27 cellular contexts compared by ENCODE assay signal in the genomic region with DNA sequence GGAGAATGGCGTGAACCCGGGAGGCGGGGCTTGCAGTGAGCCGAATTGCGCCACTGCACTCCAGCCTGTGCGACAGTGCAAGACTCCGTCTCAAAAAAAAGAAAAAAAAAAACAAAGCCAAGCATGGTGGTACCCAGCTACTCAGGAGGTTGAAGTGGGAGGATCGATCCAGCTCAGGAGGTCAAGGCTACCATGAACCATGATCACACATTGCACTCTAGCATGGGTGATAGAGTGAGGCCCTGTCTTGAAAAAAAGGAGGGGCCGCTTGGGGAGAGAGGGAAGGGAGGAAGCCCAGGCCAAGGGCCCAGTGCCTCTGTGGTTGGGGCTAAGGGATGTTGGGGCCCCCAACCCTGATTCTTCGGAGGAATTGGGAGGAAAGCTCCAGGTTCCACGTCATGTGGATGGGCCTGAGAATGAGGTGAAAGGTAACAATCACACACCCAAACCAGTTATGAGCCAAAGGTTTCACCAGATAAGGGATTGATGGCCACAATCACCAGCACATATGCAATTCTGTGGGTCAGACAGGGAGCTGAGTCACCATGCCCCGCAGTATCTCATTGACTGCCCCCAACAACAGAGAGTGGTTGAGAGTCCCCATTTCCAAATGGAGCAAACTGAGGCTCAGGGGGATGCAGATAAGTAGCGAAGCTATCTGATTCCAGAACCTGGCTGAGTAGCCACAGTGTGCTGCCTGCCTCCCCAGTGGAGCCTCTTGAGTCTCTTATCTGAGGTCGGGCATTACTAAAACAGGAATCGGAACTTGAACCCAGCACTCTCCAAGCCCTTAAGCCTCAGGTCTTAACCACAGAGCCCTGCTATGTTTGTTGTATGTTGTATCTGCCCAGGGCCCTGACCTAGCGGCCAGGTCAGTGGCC. TPM values are rescaled to one million over a fixed set of nuclear protein-coding genes. Genes with fewer than 3 reads are reported as not detected.
DNase-seq lines count a peak whose midpoint lies in the region; ATAC-seq, FAIRE-seq and TF ChIP-seq lines count a peak whose summit lies in the region.
"Had no signal": no experiment of that assay in that cellular context is flagged by ENCODE, and none has a peak within 500 bp of the region (broad histone marks: within the 10 kb centered on the region; RNA-seq: fewer than 3 reads in every experiment).

No MANE protein-coding gene starts in this region.

- no peak for FAIRE-seq in small intestine (lab: Jason Lieb, UNC)
- FAIRE-seq: G401.6, GM18507 had no signal

- H3K4me3 Mint-ChIP-seq in glutamatergic neuron (ENCODE audit: unreplicated experiment) = no peak overlapping the region
- no peak overlapping the region for H3K4me3 Mint-ChIP-seq in activated CD8-positive, alpha-beta T cell treated with anti-CD3 and anti-CD28 coated beads, Interleukin-2, amount 10 ng/mL, durations not matched to agents 7 days and 5 days
- H3K4me3 Mint-ChIP-seq: activated naive CD4-positive, alpha-beta T cell treated with anti-CD3 and anti-CD28 coated beads for 36 hours; activated T-cell treated with anti-CD3 and anti-CD28 coated beads, Interleukin-2, amount 50 U/mL, for 4 hours; CD4-positive, alpha-beta T cell; H9; naive thymus-derived CD8-positive, alpha-beta T cell; stimulated activated naive CD8-positive, alpha-beta T cell treated with anti-CD3 and anti-CD28 coated beads, Interleukin-15, amount 100 ng/mL, for 72 hours had no signal

- H4K20me1 ChIP-seq in hepatocyte (ENCODE audit: insufficient read depth, poor library complexity, severe bottlenecking) = no peaks in the 10 kb centered on the region

- H3K4me3 ChIP-seq in RWPE2 (ENCODE audit: severe bottlenecking) (no peak overlapping the region), hepatocyte (no peak overlapping the region), small intestine (ENCODE audit: low read depth in 1 of 2, low read length in 2 of 2) (no peak overlapping the region)
- H3K4me3 ChIP-seq: tibial nerve had no signal

- H3K27me3 Mint-ChIP-seq in glutamatergic neuron (ENCODE audit: unreplicated experiment) = no peaks in the 10 kb centered on the region
- no peaks in the 10 kb centered on the region for H3K27me3 Mint-ChIP-seq in activated CD8-positive, alpha-beta T cell treated with anti-CD3 and anti-CD28 coated beads, Interleukin-2, amount 10 ng/mL, durations not matched to agents 7 days and 5 days (ENCODE audit: low read depth)
- H3K27me3 Mint-ChIP-seq: CD4-positive, alpha-beta T cell; naive thymus-derived CD8-positive, alpha-beta T cell; stimulated activated naive CD8-positive, alpha-beta T cell treated with anti-CD3 and anti-CD28 coated beads, Interleukin-15, amount 100 ng/mL, for 72 hours had no signal

- H3K4me1 ChIP-seq in RWPE2 (ENCODE audit: insufficient read depth, poor library complexity, severe bottlenecking) (peaks cover 7% of the 10 kb centered on the region), hepatocyte (ENCODE audit: insufficient read depth) (peaks cover 14% of the 10 kb centered on the region), small intestine (ENCODE audit: control insufficient read depth in 2 of 2, insufficient read depth in 1 of 2, low read depth in 1 of 2, low read length in 1 of 2) (no peaks in the 10 kb centered on the region)
- H3K4me1 ChIP-seq: tibial nerve had no signal

- 84% methylated on average over 16 of the region's 16 CpGs for WGBS in hepatocyte (ENCODE audit: low lambda C conversion rate, missing lambda C conversion rate)
- 51 to 76% (median 56%) methylated on average over 16 of the region's 16 CpGs for WGBS in small intestine, 3 donors

- ATAC-seq in RWPE2 (ENCODE audit: low read depth) = no peak
- ATAC-seq in activated CD8-positive, alpha-beta T cell treated with anti-CD3 and anti-CD28 coated beads, Interleukin-2, amount 10 ng/mL, durations not matched to agents 7 days and 5 days = no peak

- CTCF ChIA-PET in activated CD8-positive, alpha-beta T cell treated with anti-CD3 and anti-CD28 coated beads, Interleukin-2, amount 10 ng/mL, durations not matched to agents 7 days and 5 days (lab: Charles Lee) = interaction anchor here (0.6 to 4.1 kb wide), 7 partner anchors 12 to 145 kb away, joined by 3 to 24 read pairs (median 8); partner anchors contain the start of gene CERCAM

- peak overlapping the region; percentile 13 for H3K4me2 ChIP-seq in hepatocyte

- H3K9me2 ChIP-seq in hepatocyte (replicated peaks; ENCODE audit: insufficient read depth) = no peaks in the 10 kb centered on the region

- H3K27me3 ChIP-seq in RWPE2 (ENCODE audit: insufficient read depth, poor library complexity, severe bottlenecking) (no peaks in the 10 kb centered on the region), hepatocyte (no peaks in the 10 kb centered on the region), small intestine (ENCODE audit: control insufficient read depth in 2 of 2, insufficient read depth in 2 of 2, low read length in 2 of 2) (no peaks in the 10 kb centered on the region)
- H3K27me3 ChIP-seq: tibial nerve had no signal

- H3K36me3 ChIP-seq in RWPE2 (ENCODE audit: low read depth) = no peaks in the 10 kb centered on the region
- no peaks in the 10 kb centered on the region for H3K36me3 ChIP-seq in hepatocyte (replicated peaks; ENCODE audit: insufficient read depth, low read depth)
- H3K36me3 ChIP-seq in small intestine (ENCODE audit: control insufficient read depth in 2 of 2, insufficient read depth in 2 of 2, low read length in 2 of 2) = peaks cover 0 to 2% of the 10 kb centered on the region in 2 donors

- no peaks in the 10 kb centered on the region for H3K9me3 ChIP-seq in RWPE2 (ENCODE audit: severe bottlenecking)
- H3K9me3 ChIP-seq in hepatocyte (ENCODE audit: low read depth) = no peaks in the 10 kb centered on the region
- H3K9me3 ChIP-seq in small intestine (ENCODE audit: control insufficient read depth, low read depth) = no peaks in the 10 kb centered on the region
- H3K9me3 ChIP-seq: tibial nerve had no signal

- POLR2A ChIA-PET in activated CD8-positive, alpha-beta T cell treated with anti-CD3 and anti-CD28 coated beads, Interleukin-2, amount 10 ng/mL, durations not matched to agents 7 days and 5 days (lab: Charles Lee) = no interaction called here

- H3K27ac ChIP-seq in RWPE2 (ENCODE audit: poor library complexity, severe bottlenecking) (peak overlapping the region; percentile 30), hepatocyte (peak overlapping the region; percentile 71), small intestine (ENCODE audit: low read depth in 1 of 2, low read length in 1 of 2) (peak overlapping the region; percentile 81 to 89)

- DNase-seq in LoVo (ENCODE audit: low spot score) (peak; percentile 25), RWPE2 (ENCODE audit: low spot score) (no peak), hepatocyte (ENCODE audit: low spot score) (peak; percentile 39), small intestine (peak; percentile 92), glutamatergic neuron (no peak), activated gamma-delta T cell treated with Interleukin-2 at 50 U/mL for 16 hours (no peak)
- DNase-seq in stimulated activated CD4-positive, alpha-beta T cell treated with anti-CD3 and anti-CD28 coated beads, Interleukin-2, amount 100 ng/mL, for 48 hours = no peak
- no peak for DNase-seq in activated CD8-positive, alpha-beta T cell treated with anti-CD3 and anti-CD28 coated beads, Interleukin-2, amount 10 ng/mL, durations not matched to agents 7 days and 5 days
- DNase-seq: activated CD4-positive, CD25-positive, alpha-beta regulatory T cell treated with anti-CD3 and anti-CD28 coated beads, Interleukin-2, amount 50 U/mL, for 72 hours; activated CD8-positive, alpha-beta memory T cell treated with anti-CD3 and anti-CD28 coated beads for 24 hours; activated naive CD4-positive, alpha-beta T cell treated with anti-CD3 and anti-CD28 coated beads for 36 hours; activated T-cell treated with anti-CD3 and anti-CD28 coated beads, Interleukin-2, amount 50 U/mL, for 4 hours; aorta; caudate nucleus; CD4-positive, alpha-beta T cell; H9; hippocampal formation; islet precursor cell; naive thymus-derived CD8-positive, alpha-beta T cell; NCI-H1092; NCI-H2029 treated with DMSO at 0.1 percent for 48 hours; NCI-H226; stimulated activated CD4-positive, alpha-beta T cell treated with anti-CD3 and anti-CD28 coated beads, Interleukin-4, amount 100 ng/mL, for 4 hours; stimulated activated naive CD8-positive, alpha-beta T cell treated with anti-CD3 and anti-CD28 coated beads, Interleukin-15, amount 100 ng/mL, for 72 hours had no signal

- no peaks in the 10 kb centered on the region for H3K79me2 ChIP-seq in hepatocyte

- no peaks in the 10 kb centered on the region for H3K9me3 Mint-ChIP-seq in glutamatergic neuron (ENCODE audit: unreplicated experiment)
- no peaks in the 10 kb centered on the region for H3K9me3 Mint-ChIP-seq in activated CD8-positive, alpha-beta T cell treated with anti-CD3 and anti-CD28 coated beads, Interleukin-2, amount 10 ng/mL, durations not matched to agents 7 days and 5 days (ENCODE audit: insufficient read depth)
- H3K9me3 Mint-ChIP-seq: activated naive CD4-positive, alpha-beta T cell treated with anti-CD3 and anti-CD28 coated beads for 36 hours; activated T-cell treated with anti-CD3 and anti-CD28 coated beads, Interleukin-2, amount 50 U/mL, for 4 hours; CD4-positive, alpha-beta T cell; H9; naive thymus-derived CD8-positive, alpha-beta T cell; stimulated activated naive CD8-positive, alpha-beta T cell treated with anti-CD3 and anti-CD28 coated beads, Interleukin-15, amount 100 ng/mL, for 72 hours had no signal

- no peak overlapping the region for H3K27ac Mint-ChIP-seq in glutamatergic neuron (ENCODE audit: unreplicated experiment)
- no peak overlapping the region for H3K27ac Mint-ChIP-seq in activated CD8-positive, alpha-beta T cell treated with anti-CD3 and anti-CD28 coated beads, Interleukin-2, amount 10 ng/mL, durations not matched to agents 7 days and 5 days
- H3K27ac Mint-ChIP-seq: activated naive CD4-positive, alpha-beta T cell treated with anti-CD3 and anti-CD28 coated beads for 36 hours; CD4-positive, alpha-beta T cell; H9 had no signal

- TF ChIP-seq CTCF in RWPE2 (IDR thresholded peaks at IDR 0.05; ENCODE audit: poor library complexity, severe bottlenecking) (no peak), hepatocyte (IDR thresholded peaks at IDR 0.05; ENCODE audit: poor library complexity) (no peak), glutamatergic neuron (IDR thresholded peaks at IDR 0.05; ENCODE audit: partially characterized antibody, unreplicated experiment) (no peak)

- no peaks in the 10 kb centered on the region for H3K36me3 Mint-ChIP-seq in glutamatergic neuron (ENCODE audit: unreplicated experiment)
- H3K36me3 Mint-ChIP-seq in activated CD8-positive, alpha-beta T cell treated with anti-CD3 and anti-CD28 coated beads, Interleukin-2, amount 10 ng/mL, durations not matched to agents 7 days and 5 days (ENCODE audit: low read depth) = no peaks in the 10 kb centered on the region

- H3K4me1 Mint-ChIP-seq in glutamatergic neuron (ENCODE audit: low read depth, unreplicated experiment) = no peaks in the 10 kb centered on the region
- H3K4me1 Mint-ChIP-seq in activated CD8-positive, alpha-beta T cell treated with anti-CD3 and anti-CD28 coated beads, Interleukin-2, amount 10 ng/mL, durations not matched to agents 7 days and 5 days (ENCODE audit: low read depth) = peaks cover 4% of the 10 kb centered on the region

- no peak overlapping the region for H2AFZ ChIP-seq in hepatocyte

RNA-seq across cellular contexts. Expression of gene SWI5, which starts 20.5 kb away (rescaled TPM):
- total RNA-seq in hepatocyte = 29.0 and 33.0 TPM in 2 replicates
- polyA plus RNA-seq in hepatocyte = 55.7 and 58.4 TPM in 2 replicates
- 10 to 100 TPM; 29.3 to 38.5 (median 37.8) TPM for polyA plus RNA-seq in small intestine
- total RNA-seq in glutamatergic neuron (ENCODE audit: unreplicated experiment) = 13.7 TPM
- 10 to 100 TPM; 12.2 to 13.7 TPM for total RNA-seq in activated CD8-positive, alpha-beta T cell treated with anti-CD3 and anti-CD28 coated beads, Interleukin-2, amount 10 ng/mL, durations not matched to agents 7 days and 5 days

RNA-seq across cellular contexts. Expression of gene GOLGA2, which starts 20.8 kb away (rescaled TPM):
- total RNA-seq in hepatocyte (76.4 and 79.9 TPM in 2 replicates), glutamatergic neuron (ENCODE audit: unreplicated experiment) (78.3 TPM)
- polyA plus RNA-seq in hepatocyte (37.6 and 59.2 TPM in 2 replicates), small intestine (10 to 100 TPM; 34.9 to 49.4 (median 48.0) TPM)
- total RNA-seq in activated CD8-positive, alpha-beta T cell treated with anti-CD3 and anti-CD28 coated beads, Interleukin-2, amount 10 ng/mL, durations not matched to agents 7 days and 5 days = 10 to 100 TPM; 57.9 to 58.8 TPM

RNA-seq across cellular contexts. Expression of gene TRUB2, which starts 25.7 kb away (rescaled TPM):
- 15.1 and 17.4 TPM in 2 replicates for total RNA-seq in hepatocyte
- 44.5 and 50.9 TPM in 2 replicates for polyA plus RNA-seq in hepatocyte
- 10 to 100 TPM; 17.0 to 35.3 (median 17.9) TPM for polyA plus RNA-seq in small intestine
- total RNA-seq in glutamatergic neuron (ENCODE audit: unreplicated experiment) = 30.0 TPM
- 10 to 100 TPM; 25.5 to 27.7 TPM for total RNA-seq in activated CD8-positive, alpha-beta T cell treated with anti-CD3 and anti-CD28 coated beads, Interleukin-2, amount 10 ng/mL, durations not matched to agents 7 days and 5 days

RNA-seq across cellular contexts. Expression of gene COQ4, which starts 26.1 kb away (rescaled TPM):
- 38.2 and 40.9 TPM in 2 replicates for total RNA-seq in hepatocyte
- 35.2 and 42.8 TPM in 2 replicates for polyA plus RNA-seq in hepatocyte
- polyA plus RNA-seq in small intestine = 100 to 1,000 TPM in 2 of 3 donors, 10 to 100 TPM in 1; 78.3 to 198 (median 132) TPM
- 35.8 TPM for total RNA-seq in glutamatergic neuron (ENCODE audit: unreplicated experiment)
- 10 to 100 TPM; 31.8 to 34.9 TPM for total RNA-seq in activated CD8-positive, alpha-beta T cell treated with anti-CD3 and anti-CD28 coated beads, Interleukin-2, amount 10 ng/mL, durations not matched to agents 7 days and 5 days

RNA-seq across cellular contexts. Expression of gene SLC27A4, which starts 43.7 kb away (rescaled TPM):
- 16.1 and 23.4 TPM in 2 replicates for total RNA-seq in hepatocyte
- polyA plus RNA-seq in hepatocyte = 19.1 and 21.9 TPM in 2 replicates
- 100 to 1,000 TPM in 2 of 3 donors, 10 to 100 TPM in 1; 57.5 to 162 (median 132) TPM for polyA plus RNA-seq in small intestine
- 47.3 TPM for total RNA-seq in glutamatergic neuron (ENCODE audit: unreplicated experiment)
- total RNA-seq in activated CD8-positive, alpha-beta T cell treated with anti-CD3 and anti-CD28 coated beads, Interleukin-2, amount 10 ng/mL, durations not matched to agents 7 days and 5 days = 10 to 100 TPM; 19.0 to 21.7 TPM

Comparison
In these comparisons a context has a peak if more than half of its experiments do, and no peak if none do; other contexts are left out.
1. DNase-seq: peak in LoVo (single experiment), hepatocyte (single experiment) and small intestine (single experiment); none in RWPE2 (single experiment), stimulated activated CD4-positive, alpha-beta T cell treated with anti-CD3 and anti-CD28 coated beads, Interleukin-2, amount 100 ng/mL, for 48 hours (0 of 2), glutamatergic neuron (single experiment), activated gamma-delta T cell treated with Interleukin-2 at 50 U/mL for 16 hours (single experiment) and activated CD8-positive, alpha-beta T cell treated with anti-CD3 and anti-CD28 coated beads, Interleukin-2, amount 10 ng/mL, durations not matched to agents 7 days and 5 days (single experiment).
2. H3K27ac ChIP-seq: peak in every context shown above with its lines; median percentile 85 in small intestine; 71 in hepatocyte; 30 in RWPE2.